In the genomic region with DNA sequence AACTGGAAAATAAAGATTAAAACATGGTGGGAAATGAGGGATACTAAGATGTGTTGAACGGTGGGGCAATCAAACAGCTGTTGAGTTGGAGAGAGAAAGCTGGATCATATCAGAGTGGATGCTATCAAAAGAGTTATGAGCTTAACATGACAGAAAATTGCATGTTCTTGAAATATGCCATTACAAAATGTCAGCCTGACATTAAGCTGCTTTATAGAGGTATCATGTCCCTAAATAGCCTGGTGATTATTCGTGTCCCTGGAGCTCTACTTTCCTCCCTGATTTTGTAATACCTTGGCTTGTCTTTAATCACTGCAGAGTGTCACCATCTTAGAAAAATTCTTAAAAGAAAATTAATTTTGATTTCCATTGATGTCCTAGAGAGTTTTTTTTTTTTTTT, we compare ENCODE assay signal across 27 cellular contexts.
"Had no signal": no experiment of that assay in that cellular context is flagged by ENCODE, and none has a peak within 500 bp of the region (broad histone marks: within the 10 kb centered on the region; RNA-seq: fewer than 3 reads in every experiment).

No MANE protein-coding gene starts in this region.

- H3K36me3 ChIP-seq: brain microvascular endothelial cell, cardiac muscle cell, MG63, Peyer's patch had no signal

- ATAC-seq: activated naive CD4-positive, alpha-beta T cell treated with anti-CD3 and anti-CD28 coated beads, Interleukin-2, amount 50 U/mL, for 72 hours; activated T-cell treated with anti-CD3 and anti-CD28 coated beads, Interleukin-2, amount 50 U/mL, for 4 hours; T-cell had no signal

- H3K4me3 ChIP-seq: cardiac muscle cell, MG63, Peyer's patch had no signal

- H3K4me3 Mint-ChIP-seq: activated CD4-positive, alpha-beta memory T cell treated with anti-CD3 and anti-CD28 coated beads for 36 hours; activated CD4-positive, alpha-beta T cell treated with anti-CD3 and anti-CD28 coated beads, Interleukin-2, amount 10 ng/mL, durations not matched to agents 7 days and 5 days; activated T-cell treated with anti-CD3 and anti-CD28 coated beads, Interleukin-2, amount 50 U/mL, for 4 hours; T-cell had no signal

- H3K27ac Mint-ChIP-seq: activated CD4-positive, alpha-beta memory T cell treated with anti-CD3 and anti-CD28 coated beads for 36 hours; activated CD4-positive, alpha-beta T cell treated with anti-CD3 and anti-CD28 coated beads, Interleukin-2, amount 10 ng/mL, durations not matched to agents 7 days and 5 days; activated naive CD4-positive, alpha-beta T cell treated with anti-CD3 and anti-CD28 coated beads, Interleukin-2, amount 50 U/mL, for 72 hours; T-cell had no signal

- H3K9me3 ChIP-seq: MG63, Peyer's patch had no signal

- H3K27me3 Mint-ChIP-seq: activated CD4-positive, alpha-beta memory T cell treated with anti-CD3 and anti-CD28 coated beads for 36 hours; activated CD4-positive, alpha-beta T cell treated with anti-CD3 and anti-CD28 coated beads, Interleukin-2, amount 10 ng/mL, durations not matched to agents 7 days and 5 days; T-cell had no signal

- H3K4me1 ChIP-seq: Peyer's patch had no signal

- H3K36me3 Mint-ChIP-seq: activated CD4-positive, alpha-beta memory T cell treated with anti-CD3 and anti-CD28 coated beads for 36 hours; activated naive CD4-positive, alpha-beta T cell treated with anti-CD3 and anti-CD28 coated beads, Interleukin-2, amount 50 U/mL, for 72 hours; T-cell had no signal

- H3K27ac ChIP-seq: brain microvascular endothelial cell, cardiac muscle cell, Peyer's patch, RWPE1, VCaP had no signal

- H3K4me1 Mint-ChIP-seq: activated CD4-positive, alpha-beta T cell treated with anti-CD3 and anti-CD28 coated beads, Interleukin-2, amount 10 ng/mL, durations not matched to agents 7 days and 5 days; T-cell had no signal

- H3K9me3 Mint-ChIP-seq: activated CD4-positive, alpha-beta memory T cell treated with anti-CD3 and anti-CD28 coated beads for 36 hours; activated CD4-positive, alpha-beta T cell treated with anti-CD3 and anti-CD28 coated beads, Interleukin-2, amount 10 ng/mL, durations not matched to agents 7 days and 5 days; activated naive CD4-positive, alpha-beta T cell treated with anti-CD3 and anti-CD28 coated beads, Interleukin-2, amount 50 U/mL, for 72 hours; activated T-cell treated with anti-CD3 and anti-CD28 coated beads, Interleukin-2, amount 50 U/mL, for 4 hours; T-cell had no signal

- H3K27me3 ChIP-seq: brain microvascular endothelial cell, cardiac muscle cell, MG63, Peyer's patch had no signal

- DNase-seq: activated CD4-positive, alpha-beta memory T cell treated with anti-CD3 and anti-CD28 coated beads for 36 hours; activated CD4-positive, alpha-beta T cell treated with anti-CD3 and anti-CD28 coated beads, Interleukin-2, amount 10 ng/mL, durations not matched to agents 7 days and 5 days; activated CD4-positive, CD25-positive, alpha-beta regulatory T cell; activated CD8-positive, alpha-beta memory T cell treated with anti-CD3 and anti-CD28 coated beads for 24 hours; activated effector memory CD4-positive, alpha-beta T cell treated with anti-CD3 and anti-CD28 coated beads, Interleukin-2, amount 50 U/mL, for 16 hours; activated naive CD4-positive, alpha-beta T cell treated with Interleukin-2 at 50 U/mL for 16 hours; activated T-cell treated with anti-CD3 and anti-CD28 coated beads, Interleukin-2, amount 50 U/mL, for 4 hours; brain microvascular endothelial cell; cerebellar nuclear complex; MG63; MV-4-11; NCI-H1092 treated with DMSO at 0.1 percent for 48 hours; NCI-H1417 treated with DMSO at 0.1 percent for 48 hours; NCI-H1694; NCI-H2029; NCI-H2107; NCI-H446; NCI-H524; Peyer's patch; SHP77 treated with DMSO at 0.1 percent for 48 hours; T-cell; T-helper 2 cell; T1000 had no signal
